In genomic region chr11:94493146-94493442, GRCh38 we compare ENCODE assay signal across 8 cellular contexts. TPM values are rescaled to one million over a fixed set of nuclear protein-coding genes. Genes with fewer than 3 reads are reported as not detected.
A peak's percentile ranks its signal among the peaks of the same experiment; 100 is the strongest.
DNase-seq lines count a peak whose midpoint lies in the region; ATAC-seq and TF ChIP-seq lines count a peak whose summit lies in the region.

No MANE protein-coding gene starts in this region.

- H3K4me1 ChIP-seq in HUES64 (ENCODE audit: insufficient read depth, low read length) (0 out of 2 replicates have a peak, but pooled peaks cover 11% of the 10 kb centered on the region), mononuclear cell (ENCODE audit: insufficient read depth, low read length) (peaks cover 19% of the 10 kb centered on the region)

- WGBS in HUES64, result 2% methylated on average over 9 of the region's 10 CpGs

- in situ Hi-C loops in brain microvascular endothelial cell (cut with HindIII; ENCODE audit: low pct_ligation_motif_present, low sequenced_read_pairs), result no loop called here

- H3K27ac ChIP-seq in HUES64 (ENCODE audit: low read depth, low read length) (peak overlapping the region; percentile 99), brain microvascular endothelial cell (peak overlapping the region; percentile 75)

- peak; percentile 20 for ATAC-seq in GM21360 (IDR thresholded peaks at IDR 0.05; ENCODE audit: unreplicated experiment)
- no peak for ATAC-seq in HG03565 (IDR thresholded peaks at IDR 0.05; ENCODE audit: unreplicated experiment)

- peak overlapping the region; percentile 90 for H3K4me3 ChIP-seq in AG10803 (ENCODE audit: low read length)
- H3K4me3 ChIP-seq in HUES64 (ENCODE audit: low read length), result peak overlapping the region; percentile 82
- peak overlapping the region; percentile 84 for H3K4me3 ChIP-seq in brain microvascular endothelial cell (ENCODE audit: low read depth, low read length)
- H3K4me3 ChIP-seq in mononuclear cell (ENCODE audit: low read length), result peak overlapping the region; percentile 67

- H3K9me3 ChIP-seq in HUES64 (ENCODE audit: insufficient read depth, low read depth, low read length), result no peaks in the 10 kb centered on the region
- no peaks in the 10 kb centered on the region for H3K9me3 ChIP-seq in mononuclear cell (ENCODE audit: low read depth, low read length)

- peak overlapping the region; percentile 98 for H3K9ac ChIP-seq in HUES64 (ENCODE audit: low read depth, low read length)

- no peak for TF ChIP-seq CTCF in AG10803 (conservative IDR thresholded peaks at IDR 0.05; ENCODE audit: low read length)
- no peak for TF ChIP-seq CTCF in brain microvascular endothelial cell (IDR thresholded peaks at IDR 0.05; ENCODE audit: low read depth, low read length, missing control alignments)

- H3K27me3 ChIP-seq in HUES64 (ENCODE audit: insufficient read depth, low read length) (no peaks in the 10 kb centered on the region), brain microvascular endothelial cell (replicated peaks) (no peaks in the 10 kb centered on the region), mononuclear cell (ENCODE audit: insufficient read depth, low read length) (no peaks in the 10 kb centered on the region)

- H3K36me3 ChIP-seq in HUES64 (ENCODE audit: insufficient read depth, low read length), result peaks cover 47% of the 10 kb centered on the region
- H3K36me3 ChIP-seq in brain microvascular endothelial cell (replicated peaks), result peaks cover 4% of the 10 kb centered on the region

- DNase-seq in AG10803 (ENCODE audit: low read depth) (no peak), brain microvascular endothelial cell (no peak), activated gamma-delta T cell treated with Interleukin-2 at 50 U/mL for 16 hours (no peak), T1000 (lab: John Stamatoyannopoulos, UW) (no peak)

RNA-seq across cellular contexts. Expression of gene MRE11, which starts 0.6 kb away (rescaled TPM):
- polyA plus RNA-seq in HUES64 (2013, experiment 1 of 2), result 20.3 TPM
- 21.8 TPM for polyA plus RNA-seq in HUES64 (2013, experiment 2 of 2)
- total RNA-seq in mononuclear cell, result 13.4 TPM

RNA-seq across cellular contexts. Expression of gene ANKRD49, which starts 0.7 kb away (rescaled TPM):
- polyA plus RNA-seq in HUES64 (2013, experiment 1 of 2), result 9.2 TPM
- 13.5 TPM for polyA plus RNA-seq in HUES64 (2013, experiment 2 of 2)
- total RNA-seq in mononuclear cell, result 96.1 TPM

RNA-seq across cellular contexts. Expression of gene C11orf97, which starts 19.2 kb away (rescaled TPM):
- not detected for polyA plus RNA-seq in HUES64 (2013, experiment 1 of 2)
- polyA plus RNA-seq in HUES64 (2013, experiment 2 of 2), result not detected
- total RNA-seq in mononuclear cell, result not detected

RNA-seq across cellular contexts. Expression of gene FUT4, which starts 50.6 kb away (rescaled TPM):
- polyA plus RNA-seq in HUES64 (2013, experiment 1 of 2), result 2.1 TPM
- polyA plus RNA-seq in HUES64 (2013, experiment 2 of 2), result 2.2 TPM
- 16.2 TPM for total RNA-seq in mononuclear cell
